16 cellular contexts compared by ENCODE assay signal in the genomic region with DNA sequence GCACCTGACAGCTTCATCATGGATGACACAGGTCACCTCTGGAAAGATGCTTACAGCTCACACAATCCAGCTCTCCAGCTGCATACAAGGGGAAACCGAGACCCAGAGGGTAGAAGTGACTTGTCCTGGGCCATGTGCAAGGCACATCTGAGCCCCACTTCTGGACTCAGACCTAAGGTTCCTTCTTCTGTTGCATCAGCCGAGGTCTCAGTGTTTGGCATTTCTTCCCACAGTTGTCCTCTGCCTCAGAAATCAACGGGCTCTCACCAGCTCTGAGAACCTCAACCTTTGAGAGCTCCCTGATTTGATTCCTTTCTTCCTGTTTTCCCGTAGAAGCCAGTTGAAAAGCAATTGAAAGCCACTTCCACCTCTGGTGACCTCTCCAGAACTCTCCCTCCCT. TPM values are rescaled to one million over a fixed set of nuclear protein-coding genes. Genes with fewer than 3 reads are reported as not detected.
A peak's percentile ranks its signal among the peaks of the same experiment; 100 is the strongest.
DNase-seq lines count a peak whose midpoint lies in the region; ATAC-seq and TF ChIP-seq lines count a peak whose summit lies in the region.
"Had no signal": no experiment of that assay in that cellular context is flagged by ENCODE, and none has a peak within 500 bp of the region (broad histone marks: within the 10 kb centered on the region; RNA-seq: fewer than 3 reads in every experiment).

No MANE protein-coding gene starts in this region.

- H4K5ac ChIP-seq in IMR-90 (ENCODE audit: low read depth, low read length): no peak overlapping the region

- H3F3A ChIP-seq in GM23338 (replicated peaks; ENCODE audit: low read depth): no peaks in the 10 kb centered on the region

- no peak for ATAC-seq in GM23338
- no peak for ATAC-seq in IMR-90 (ENCODE audit: low read depth)
- no peak for ATAC-seq in T-helper 17 cell
- ATAC-seq in GM18868 (IDR thresholded peaks at IDR 0.05; ENCODE audit: unreplicated experiment): no peak
- ATAC-seq: GM12878 had no signal

- H3K79me2 ChIP-seq in GM23338 (replicated peaks; ENCODE audit: insufficient read depth): no peaks in the 10 kb centered on the region

- H3K4me1 ChIP-seq in GM23338 (ENCODE audit: insufficient read depth): no peaks in the 10 kb centered on the region
- peaks cover 25% of the 10 kb centered on the region for H3K4me1 ChIP-seq in IMR-90 (ENCODE audit: control insufficient read depth, insufficient read depth, low read length)

- no peak for TF ChIP-seq RAD21 in IMR-90 (IDR thresholded peaks at IDR 0.05; ENCODE audit: low read length)

- no peak overlapping the region; a peak in 1 of 4 replicates for H4K8ac ChIP-seq in IMR-90 (ENCODE audit: low read depth in 2 of 2, low read length in 2 of 2)

- H2AFZ ChIP-seq in GM23338 (peak overlapping the region; percentile 28), IMR-90 (replicated peaks; ENCODE audit: low read length, poor library complexity) (no peak overlapping the region)

- no TSS peak for BruUV-seq in IMR-90 (replicated peaks; lab: Mats Ljungman, UMichigan)

- no peak overlapping the region for H3K27ac ChIP-seq in GM23338 (ENCODE audit: low read depth)
- H3K27ac ChIP-seq in IMR-90 (ENCODE audit: insufficient read depth, low read length): no peak overlapping the region

- no peaks in the 10 kb centered on the region for H3K9me3 ChIP-seq in IMR-90 (ENCODE audit: control insufficient read depth, insufficient read depth, low read length)
- H3K9me3 ChIP-seq in T-helper 17 cell (ENCODE audit: control insufficient read depth, low read length, poor library complexity, severe bottlenecking): no peaks in the 10 kb centered on the region

- H3K27me3 ChIP-seq in GM23338 (ENCODE audit: insufficient read depth) (no peaks in the 10 kb centered on the region), IMR-90 (ENCODE audit: control insufficient read depth, insufficient read depth, low read length) (no peaks in the 10 kb centered on the region)

- no peaks in the 10 kb centered on the region for H3K36me3 ChIP-seq in GM23338 (ENCODE audit: insufficient read depth)
- H3K36me3 ChIP-seq in IMR-90 (ENCODE audit: control insufficient read depth, insufficient read depth, low read length): no peaks in the 10 kb centered on the region

- TF ChIP-seq CTCF in GM23338 (conservative IDR thresholded peaks at IDR 0.05; ENCODE audit: low read depth in 2 of 2): no peak
- TF ChIP-seq CTCF in IMR-90 (conservative IDR thresholded peaks at IDR 0.05; ENCODE audit: low read depth, low read length): no peak

- POLR2A ChIA-PET in IMR-90 (lab: Charles Lee; ENCODE audit: unreplicated experiment): no interaction called here

- no peak overlapping the region for H3K9ac ChIP-seq in IMR-90 (ENCODE audit: low read depth, low read length)

- H3K79me1 ChIP-seq in IMR-90 (ENCODE audit: low read depth in 1 of 2, low read length in 2 of 2): no peaks in the 10 kb centered on the region; a peak in 1 of 4 replicates

- TF ChIP-seq POLR2A in IMR-90 (IDR thresholded peaks at IDR 0.05; ENCODE audit: low read depth, low read length): no peak

- H4K20me1 ChIP-seq in GM23338 (replicated peaks; ENCODE audit: insufficient read depth) (no peaks in the 10 kb centered on the region), IMR-90 (ENCODE audit: insufficient read depth, low read length) (0 out of 2 replicates have a peak, but pooled peaks cover 3% of the 10 kb centered on the region)

- H3K9me3 Mint-ChIP-seq in GM23338: no peaks in the 10 kb centered on the region
- H3K9me3 Mint-ChIP-seq: CD4-positive, alpha-beta memory T cell; H9; HFFc6 had no signal

- in situ Hi-C loops in IMR-90 (cut with MboI; ENCODE audit: low sequenced_read_pairs): no loop called here

- no peak overlapping the region; the same call in 1 of the 2 replicates for H3K14ac ChIP-seq in IMR-90 (replicated peaks; ENCODE audit: low read depth, low read length)

- H3K4me3 Mint-ChIP-seq in GM23338 (no peak overlapping the region), T-helper 17 cell (peak overlapping the region; percentile 7)
- H3K4me3 Mint-ChIP-seq: CD4-positive, alpha-beta memory T cell; H9; HFFc6 had no signal

- no peaks in the 10 kb centered on the region for H3K36me3 Mint-ChIP-seq in GM23338 (ENCODE audit: low read depth)
- H3K36me3 Mint-ChIP-seq in T-helper 17 cell (ENCODE audit: low read depth): no peaks in the 10 kb centered on the region
- H3K36me3 Mint-ChIP-seq: CD4-positive, alpha-beta memory T cell had no signal

- peak overlapping the region; percentile 46 for H2AK9ac ChIP-seq in IMR-90 (replicated peaks; ENCODE audit: low read depth, low read length, poor library complexity)

- H3K4me2 ChIP-seq in GM23338 (no peak overlapping the region), IMR-90 (ENCODE audit: low read depth, low read length) (no peak overlapping the region)

- no peak overlapping the region for H2BK5ac ChIP-seq in IMR-90 (ENCODE audit: low read depth, low read length, poor library complexity, severe bottlenecking)

- H2BK120ac ChIP-seq in IMR-90 (ENCODE audit: low read depth, low read length): peak overlapping the region; percentile 49

- H3K27ac Mint-ChIP-seq in GM23338 (no peak overlapping the region), T-helper 17 cell (no peak overlapping the region)
- H3K27ac Mint-ChIP-seq: CD4-positive, alpha-beta memory T cell; H9; HFFc6 had no signal

- H3K9me2 ChIP-seq in GM23338 (ENCODE audit: insufficient read depth): no peaks in the 10 kb centered on the region

- H3K18ac ChIP-seq in IMR-90 (ENCODE audit: low read depth, low read length): no peak overlapping the region; the same call in 1 of the 2 replicates

- intact Hi-C loops in IMR-90 (cut with micrococcal nuclease): no loop called here

- WGBS in IMR-90 (ENCODE audit: extremely low coverage in 2 of 2, insufficient read length in 1 of 2), 2 experiments: 82% methylated on average over 2 of the region's 4 CpGs; no CpG with 5 or more reads in 1 of the 2 experiments

- H3K4ac ChIP-seq in IMR-90 (ENCODE audit: low read depth, low read length): peak overlapping the region; percentile 70

- CTCF ChIA-PET in IMR-90 (lab: Yijun Ruan, JAX): no interaction called here

- H4K91ac ChIP-seq in IMR-90 (ENCODE audit: insufficient read depth, low read depth, low read length): peak overlapping the region; percentile 47; the same call in 1 of the 2 replicates

- no peak for DNase-seq in GM23338 (ENCODE audit: low spot score)
- no peak for DNase-seq in IMR-90
- no peak for DNase-seq in T-helper 17 cell
- DNase-seq in islet precursor cell: peak; percentile 22
- no peak for DNase-seq in NCI-H1092 (lab: John Stamatoyannopoulos, UW)
- DNase-seq in DMS114 treated with DMSO at 0.1 percent for 48 hours (lab: John Stamatoyannopoulos, UW; ENCODE audit: unreplicated experiment): no peak
- DNase-seq: C1 segment of cervical spinal cord; CD4-positive, alpha-beta memory T cell; COR-L47; DMS79; EL; GDM1; H9; HFFc6 had no signal

- H2AK5ac ChIP-seq in IMR-90 (ENCODE audit: low read depth, low read length): peak overlapping the region; percentile 80; the same call in 1 of the 2 replicates

- H3K9me1 ChIP-seq in IMR-90 (ENCODE audit: insufficient read depth, low read length): peaks cover 17% of the 10 kb centered on the region

- peak overlapping the region; percentile 35 for H2BK20ac ChIP-seq in IMR-90 (ENCODE audit: low read depth, low read length)

- peaks cover 4% of the 10 kb centered on the region for H3K4me1 Mint-ChIP-seq in GM23338
- H3K4me1 Mint-ChIP-seq in T-helper 17 cell: peaks cover 2% of the 10 kb centered on the region

- no peak overlapping the region for H3K23ac ChIP-seq in IMR-90 (ENCODE audit: low read depth, low read length)

- H3K56ac ChIP-seq in IMR-90 (ENCODE audit: extremely low read depth, insufficient read depth, low read length): no peak overlapping the region

- dilution Hi-C loops in IMR-90 (cut with HindIII; ENCODE audit: low sequenced_read_pairs, unreplicated experiment): no loop called here

- peak overlapping the region; percentile 54; the same call in 1 of the 3 replicates for H2BK15ac ChIP-seq in IMR-90 (ENCODE audit: low read depth, low read length)

- H3K27me3 Mint-ChIP-seq in GM23338 (ENCODE audit: insufficient read depth, low read depth, poor library complexity): peaks cover 8% of the 10 kb centered on the region
- H3K27me3 Mint-ChIP-seq in T-helper 17 cell: peaks cover 44% of the 10 kb centered on the region

- H3K4me3 ChIP-seq in GM23338 (no peak overlapping the region), IMR-90 (ENCODE audit: insufficient read depth, low read depth, low read length) (no peak overlapping the region)
- H3K4me3 ChIP-seq: GM12878 had no signal

TF ChIP-seq in GM23338, 12 proteins besides CTCF, POLR2A, EP300 and RAD21 (continues in another document):
- TF ChIP-seq NANOG (IDR thresholded peaks at IDR 0.05; ENCODE audit: borderline replicate concordance): no peak
- TF ChIP-seq JUNB (IDR thresholded peaks at IDR 0.05; ENCODE audit: unreplicated experiment): no peak

TF ChIP-seq in IMR-90, 13 proteins besides CTCF, POLR2A, EP300 and RAD21 (continues in another document):
- no peak for TF ChIP-seq BHLHE40 (IDR thresholded peaks at IDR 0.05; ENCODE audit: low read depth, low read length)
- no peak for TF ChIP-seq MAZ (IDR thresholded peaks at IDR 0.05; ENCODE audit: borderline replicate concordance, low read depth, low read length)
- TF ChIP-seq USF2 (IDR thresholded peaks at IDR 0.05; ENCODE audit: low read depth, low read length): no peak
- TF ChIP-seq MAFK (IDR thresholded peaks at IDR 0.05; ENCODE audit: low read depth, low read length): no peak
- TF ChIP-seq ELK1 (IDR thresholded peaks at IDR 0.05; ENCODE audit: borderline replicate concordance, low read depth, low read length): no peak

RNA-seq across cellular contexts. Expression of gene COL15A1, which starts 38.7 kb away (rescaled TPM):
- total RNA-seq in GM23338 (2014; rRNA removed; shearing (Covaris generic)): 0.17 and 0.50 TPM in 2 replicates
- polyA plus RNA-seq in GM23338 (2016; fragmentation: Nextera tagmentation; extraction: Ambion mirVana): 0.18 TPM in 1 of 2 replicates, not detected in the other
- total RNA-seq in IMR-90 (2012; rRNA removed): 1.9 and 2.2 TPM in 2 replicates
- 3.1 and 3.7 TPM in 2 replicates for polyA plus RNA-seq in IMR-90 (2012; rRNA removed)
- polyA plus RNA-seq in IMR-90 (2012; cell fraction: cytosol; rRNA removed): 1.9 and 4.0 TPM in 2 replicates
- polyA plus RNA-seq in IMR-90 (2012; cell fraction: nucleus; rRNA removed; ENCODE audit: low replicate concordance): 4.3 and 4.6 TPM in 2 replicates
- not detected for total RNA-seq in T-helper 17 cell
- total RNA-seq: CD4-positive, alpha-beta memory T cell; H9 had no signal
- polyA plus RNA-seq: CD4-positive, alpha-beta memory T cell had no signal
